In the genomic region with DNA sequence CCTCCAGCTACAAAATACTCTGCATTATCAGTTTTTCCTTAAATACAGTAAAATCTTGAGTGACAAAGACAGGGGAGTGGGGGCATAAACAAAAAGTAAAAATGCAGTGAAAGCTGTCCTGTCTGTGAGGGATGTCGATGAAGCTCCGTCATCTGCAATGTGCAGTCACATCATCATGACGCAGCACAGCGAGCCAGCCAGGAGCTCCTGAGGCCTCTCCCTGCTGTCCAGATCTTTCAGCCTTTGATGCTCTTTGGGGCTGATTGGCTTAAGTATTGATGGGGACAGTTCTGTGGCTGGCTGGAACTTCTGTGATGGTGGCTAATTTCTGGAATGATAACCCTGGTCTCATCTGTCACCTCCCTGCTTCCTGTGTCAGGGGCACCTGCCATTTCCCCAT, we compare ENCODE assay signal across 21 cellular contexts. TPM values are rescaled to one million over a fixed set of nuclear protein-coding genes. Genes with fewer than 3 reads are reported as not detected.
DNase-seq lines count a peak whose midpoint lies in the region; ATAC-seq, FAIRE-seq and TF ChIP-seq lines count a peak whose summit lies in the region.
"Had no signal": no experiment of that assay in that cellular context is flagged by ENCODE, and none has a peak within 500 bp of the region (broad histone marks: within the 10 kb centered on the region; RNA-seq: fewer than 3 reads in every experiment).

No MANE protein-coding gene starts in this region.

- H4K20me1 ChIP-seq in OCI-LY7 (ENCODE audit: insufficient read depth, low read length): no peaks in the 10 kb centered on the region
- no peaks in the 10 kb centered on the region for H4K20me1 ChIP-seq in GM12878 (ENCODE audit: control insufficient read depth, insufficient read depth)

- BruUV-seq in OCI-LY7 (replicated peaks; lab: Mats Ljungman, UMichigan) (TSS peak; percentile 6), GM12878 (replicated peaks; lab: Mats Ljungman, UMichigan) (TSS peak; percentile 14)

- no peak overlapping the region for H3K4me2 ChIP-seq in OCI-LY7 (ENCODE audit: low read length)
- H3K4me2 ChIP-seq in GM12878 (ENCODE audit: control insufficient read depth, insufficient read depth): no peak overlapping the region
- H3K4me2 ChIP-seq: A549 had no signal

- H3K9me3 ChIP-seq in OCI-LY7 (ENCODE audit: low read length) (no peaks in the 10 kb centered on the region), GM12878 (replicated peaks; ENCODE audit: control insufficient read depth, insufficient read depth, low read length) (no peaks in the 10 kb centered on the region)
- H3K9me3 ChIP-seq: A549 had no signal

- H3K27ac ChIP-seq in OCI-LY7 (ENCODE audit: low read depth, low read length, poor library complexity, severe bottlenecking) (no peak overlapping the region), GM12878 (ENCODE audit: control insufficient read depth, insufficient read depth) (no peak overlapping the region)
- H3K27ac ChIP-seq: A549, GM23248 had no signal

- no peak for ATAC-seq in GM12878
- ATAC-seq in stimulated activated naive B cell treated with anti-CD40 and anti-IgM and Interleukin-4, amounts not matched to agents 10 μg/mL and 1 μg/mL and 100 μg/mL, for 72 hours (replicated peaks): no peak
- no peak for ATAC-seq in HG03457 (IDR thresholded peaks at IDR 0.05; ENCODE audit: unreplicated experiment)
- ATAC-seq in HG03045 (IDR thresholded peaks at IDR 0.05; ENCODE audit: unreplicated experiment): no peak
- ATAC-seq: A549; CD8-positive, alpha-beta T cell had no signal

- intact Hi-C loops in OCI-LY7 (cut with micrococcal nuclease; ENCODE audit: unreplicated experiment): no loop called here
- intact Hi-C loops in GM12878 (cut with micrococcal nuclease; ENCODE audit: unreplicated experiment): no loop called here

- no peak for TF ChIP-seq RAD21 in GM12878 (IDR thresholded peaks at IDR 0.05; ENCODE audit: insufficient read depth, low read depth, low read length)

- peak overlapping the region; percentile 71 for H3K27ac Mint-ChIP-seq in stimulated activated naive B cell treated with anti-CD40 and anti-IgM and Interleukin-4, amounts not matched to agents 10 μg/mL and 1 μg/mL and 100 μg/mL, for 72 hours
- H3K27ac Mint-ChIP-seq: CD8-positive, alpha-beta T cell had no signal

- RAD21 ChIA-PET in GM12878 (lab: Charles Lee; ENCODE audit: unreplicated experiment): no interaction called here

- TF ChIP-seq EP300 in GM12878 (IDR thresholded peaks at IDR 0.05; ENCODE audit: borderline replicate concordance in 1 of 2, control insufficient read depth in 1 of 2, low read depth in 2 of 2, low read length in 2 of 2): no peak

- H3K4me3 ChIP-seq in OCI-LY7 (ENCODE audit: low read depth, low read length, poor library complexity, severe bottlenecking) (no peak overlapping the region), GM12878 (no peak overlapping the region)
- H3K4me3 ChIP-seq: A549, GM23248 had no signal

- SMC1A ChIA-PET in GM12878 (lab: Charles Lee; ENCODE audit: uncharacterized antibody, unreplicated experiment): interaction anchor here (1.0 kb wide), 2 partner anchors 11 to 198 kb away, joined by 3 to 6 read pairs; no protein-coding TSS in a partner anchor

- POLR2A ChIA-PET in OCI-LY7 (lab: Charles Lee): interaction anchor here (0.7 kb wide), 1 partner anchor 128 kb away, joined by 4 read pairs; no protein-coding TSS in a partner anchor
- POLR2A ChIA-PET in GM12878 (lab: Charles Lee): no interaction called here

- no peak overlapping the region for H3K9ac ChIP-seq in GM12878 (ENCODE audit: control insufficient read depth, insufficient read depth, low read length)
- H3K9ac ChIP-seq: GM23248 had no signal

- no peaks in the 10 kb centered on the region for H3K27me3 ChIP-seq in GM12878 (replicated peaks in 1 of 2; ENCODE audit: control insufficient read depth in 2 of 2, insufficient read depth in 2 of 2, low read length in 1 of 2)

- H3K27me3 Mint-ChIP-seq in stimulated activated naive B cell treated with anti-CD40 and anti-IgM and Interleukin-4, amounts not matched to agents 10 μg/mL and 1 μg/mL and 100 μg/mL, for 72 hours: no peaks in the 10 kb centered on the region

- no peak for TF ChIP-seq CTCF in OCI-LY7 (conservative IDR thresholded peaks at IDR 0.05; ENCODE audit: low read length)
- TF ChIP-seq CTCF in GM12878 (IDR thresholded peaks at IDR 0.05 in 2 of 3, conservative IDR thresholded peaks at IDR 0.05 in 1 of 3; ENCODE audit: control insufficient read depth in 2 of 3, extremely low read depth in 1 of 3, insufficient read depth in 1 of 3, low read depth in 3 of 3, low read length in 3 of 3): no peak

- H3K9me3 Mint-ChIP-seq in stimulated activated naive B cell treated with anti-CD40 and anti-IgM and Interleukin-4, amounts not matched to agents 10 μg/mL and 1 μg/mL and 100 μg/mL, for 72 hours: no peaks in the 10 kb centered on the region
- H3K9me3 Mint-ChIP-seq: CD14-positive monocyte; CD8-positive, alpha-beta T cell had no signal

- H3K4me1 Mint-ChIP-seq in stimulated activated naive B cell treated with anti-CD40 and anti-IgM and Interleukin-4, amounts not matched to agents 10 μg/mL and 1 μg/mL and 100 μg/mL, for 72 hours: peaks cover 0 to 1% of the 10 kb centered on the region in 2 donors
- H3K4me1 Mint-ChIP-seq: CD14-positive monocyte had no signal

- peaks cover 59 to 77% of the 10 kb centered on the region in 2 donors for H3K36me3 Mint-ChIP-seq in stimulated activated naive B cell treated with anti-CD40 and anti-IgM and Interleukin-4, amounts not matched to agents 10 μg/mL and 1 μg/mL and 100 μg/mL, for 72 hours

- H3K4me1 ChIP-seq in OCI-LY7 (ENCODE audit: insufficient read depth, low read length, poor library complexity, severe bottlenecking) (no peaks in the 10 kb centered on the region), GM12878 (ENCODE audit: control insufficient read depth, insufficient read depth, low read length) (no peaks in the 10 kb centered on the region; the same call in 1 of the 2 replicates)
- H3K4me1 ChIP-seq: A549 had no signal

- CTCF ChIA-PET in OCI-LY7 (lab: Charles Lee; ENCODE audit: unreplicated experiment) (no interaction called here), GM12878 (lab: Yijun Ruan, JAX) (interaction anchor here (1.3 kb wide), 1 partner anchor 12 kb away, joined by 3 read pairs; no protein-coding TSS in a partner anchor)

- H3K79me2 ChIP-seq in OCI-LY7 (ENCODE audit: insufficient read depth, low read depth, low read length) (no peaks in the 10 kb centered on the region), GM12878 (ENCODE audit: control insufficient read depth, insufficient read depth, low read length) (no peaks in the 10 kb centered on the region)

- no peaks in the 10 kb centered on the region for H3K9me2 ChIP-seq in OCI-LY7 (ENCODE audit: insufficient read depth, low read length)

- H3K36me3 ChIP-seq in OCI-LY7 (ENCODE audit: insufficient read depth, low read length) (peaks cover 73% of the 10 kb centered on the region), GM12878 (ENCODE audit: control insufficient read depth in 2 of 2, insufficient read depth in 2 of 2, low read length in 1 of 2) (peaks cover 11 to 53% of the 10 kb centered on the region in 2 experiments)

- H2AFZ ChIP-seq in OCI-LY7 (ENCODE audit: low read length) (no peak overlapping the region), GM12878 (ENCODE audit: control insufficient read depth, low read depth, low read length) (no peak overlapping the region)
- H2AFZ ChIP-seq: GM23248 had no signal

- FAIRE-seq in GM12878 (lab: Jason Lieb, UNC): no peak
- FAIRE-seq: A549, D721Med, G401.6, GM12892 had no signal

- TF ChIP-seq POLR2A in GM12878 (IDR thresholded peaks at IDR 0.05; ENCODE audit: low read depth, low read length): no peak

- in situ Hi-C loops in GM12878 (cut with MboI): no loop called here

- no peak overlapping the region for H3K4me3 Mint-ChIP-seq in stimulated activated naive B cell treated with anti-CD40 and anti-IgM and Interleukin-4, amounts not matched to agents 10 μg/mL and 1 μg/mL and 100 μg/mL, for 72 hours
- H3K4me3 Mint-ChIP-seq: CD14-positive monocyte; CD8-positive, alpha-beta T cell had no signal

- DNase-seq in OCI-LY7 (ENCODE audit: low spot score) (no peak), GM12878 (ENCODE audit: low read depth, low spot score) (no peak), islet precursor cell (peak; percentile 29), activated T-cell treated with anti-CD3 and anti-CD28 coated beads for 4 hours (no peak)
- no peak for DNase-seq in stimulated activated naive B cell treated with anti-CD40 and anti-IgM and Interleukin-4, amounts not matched to agents 10 μg/mL and 1 μg/mL and 100 μg/mL, for 72 hours
- DNase-seq: CD8-positive, alpha-beta T cell; COR-L47; DMS153; DMS79 treated with DMSO at 0.1 percent for 48 hours; EL; GM23248; H7; IMR-90; KBM-7 had no signal

- WGBS in GM12878 (ENCODE audit: insufficient coverage, insufficient replicate concordance, low lambda C conversion rate, missing lambda C conversion rate): 99% methylated on average over 4 of the region's 4 CpGs

TF ChIP-seq in GM12878, 131 proteins besides CTCF, POLR2A, EP300 and RAD21 (continues in another document):
- no peak for TF ChIP-seq IKZF1 (conservative IDR thresholded peaks at IDR 0.05)
- no peak for TF ChIP-seq ESRRA (IDR thresholded peaks at IDR 0.05; ENCODE audit: low read length)
- TF ChIP-seq KAT2A (conservative IDR thresholded peaks at IDR 0.05; ENCODE audit: control insufficient read depth, low read depth, low read length): no peak
- TF ChIP-seq CREB1 (IDR thresholded peaks at IDR 0.05; ENCODE audit: low read depth): no peak
- TF ChIP-seq TBL1XR1 (IDR thresholded peaks at IDR 0.05; ENCODE audit: low read depth, low read length): no peak
- no peak for TF ChIP-seq NR2C2 (IDR thresholded peaks at IDR 0.05; ENCODE audit: borderline replicate concordance, control insufficient read depth, insufficient read length, low read depth)

RNA-seq across cellular contexts. Expression of gene TRAF3, which starts 54.6 kb away (rescaled TPM):
- 0.59 and 0.82 TPM in 2 replicates for total RNA-seq in OCI-LY7 (2014; rRNA removed; shearing (Covaris generic))
- 1.5 and 2.9 TPM in 2 replicates for total RNA-seq in OCI-LY7 (2022)
- total RNA-seq in GM12878 (2013; cell fraction: nucleolus; rRNA removed): 156 and 174 TPM in 2 replicates
- 33.3 and 40.3 TPM in 2 replicates for total RNA-seq in GM12878 (2014; rRNA removed)
- total RNA-seq in GM12878 (2014; rRNA removed; fragmentation: Illumina TruSeq; extraction: Trizol): 34.3 and 36.5 TPM in 2 replicates
- 55.2 and 60.1 TPM in 2 replicates for total RNA-seq in GM12878 (2021)
- polyA plus RNA-seq in GM12878 (2011; ENCODE audit: low read depth): 27.5 TPM
- polyA plus RNA-seq in GM12878 (2011; rRNA removed): 66.3 and 70.1 TPM in 2 replicates
- polyA plus RNA-seq in GM12878 (2011; cell fraction: cytosol; rRNA removed): 68.7 and 74.7 TPM in 2 replicates
- polyA plus RNA-seq in GM12878 (2011; cell fraction: nucleus; rRNA removed): 140 and 141 TPM in 2 replicates
- polyA plus RNA-seq in GM12878 (2012): 47.2 and 61.2 TPM in 2 replicates
- polyA plus RNA-seq in GM12878 (2014; fragmentation: Illumina TruSeq; extraction: Trizol): 18.1 and 33.6 TPM in 2 replicates
- polyA plus RNA-seq in GM12878 (2014; fragmentation: Nextera tagmentation; extraction: Ambion mirVana): 1 to 10 TPM; 3.0 to 4.0 TPM
- polyA plus RNA-seq in GM12878 (2014; rRNA removed): 46.1 and 46.3 TPM in 2 replicates
- polyA plus RNA-seq in GM12878 (2016; fragmentation: Nextera tagmentation; extraction: Ambion mirVana): 10 to 100 TPM; 36.4 to 40.9 TPM
- polyA minus RNA-seq in GM12878 (2011; rRNA and poly(A)+ RNA removed): 147 and 149 TPM in 2 replicates
- polyA minus RNA-seq in GM12878 (2011; cell fraction: cytosol; rRNA and poly(A)+ RNA removed): 32.7 and 34.7 TPM in 2 replicates
- polyA minus RNA-seq in GM12878 (2011; cell fraction: nucleus; rRNA and poly(A)+ RNA removed): 56.5 and 77.2 TPM in 2 replicates

Comparison
In these comparisons a context has a peak if more than half of its experiments do, and no peak if none do; other contexts are left out.
1. RNA of gene TRAF3, which starts 54.6 kb away (total RNA-seq): 33.3 to 174 TPM in GM12878; 0.59 to 2.9 TPM in OCI-LY7; every median in the first group is over 4 times any median in the second.